12 cellular contexts compared by ENCODE assay signal in the genomic region with DNA sequence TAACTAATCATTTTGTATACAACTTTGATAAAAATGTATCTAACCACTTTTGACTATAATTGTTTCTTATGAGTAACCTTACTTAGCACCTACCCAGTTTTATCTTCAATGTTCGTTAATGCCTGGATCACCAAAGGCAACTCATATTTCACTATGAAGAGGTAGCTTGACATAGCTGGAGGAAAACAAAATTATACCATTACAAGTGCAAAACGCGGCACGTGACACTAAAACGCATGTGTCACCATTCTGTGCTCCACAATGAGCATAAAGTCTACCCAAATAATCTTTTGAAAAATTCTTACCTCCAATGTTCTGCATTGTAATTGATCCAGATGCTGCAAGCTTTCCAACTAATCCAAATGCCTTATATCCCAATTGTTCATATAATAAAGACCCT. TPM values are rescaled to one million over a fixed set of nuclear protein-coding genes. Genes with fewer than 3 reads are reported as not detected.
DNase-seq lines count a peak whose midpoint lies in the region; ATAC-seq, FAIRE-seq and TF ChIP-seq lines count a peak whose summit lies in the region.
"Had no signal": no experiment of that assay in that cellular context is flagged by ENCODE, and none has a peak within 500 bp of the region (broad histone marks: within the 10 kb centered on the region; RNA-seq: fewer than 3 reads in every experiment).

No MANE protein-coding gene starts in this region.

- BruUV-seq in endothelial cell of umbilical vein (replicated peaks; lab: Mats Ljungman, UMichigan): no TSS peak

- no peaks in the 10 kb centered on the region for H3K9me3 Mint-ChIP-seq in progenitor cell of endocrine pancreas (ENCODE audit: low read depth)
- H3K9me3 Mint-ChIP-seq in CD8-positive, alpha-beta memory T cell: peaks cover 0 to 2% (median 0%) of the 10 kb centered on the region in 5 donors
- H3K9me3 Mint-ChIP-seq: T-cell had no signal

- CTCF ChIA-PET in endothelial cell of umbilical vein (lab: Charles Lee): interaction anchor here (0.8 to 2.8 kb wide), 4 partner anchors 13 to 617 kb away, joined by 3 to 21 read pairs (median 8); no protein-coding TSS in a partner anchor
- CTCF ChIA-PET in CD8-positive, alpha-beta memory T cell (lab: Charles Lee): interaction anchor here (1.2 kb wide), 1 partner anchor 242 kb away, joined by 3 read pairs; no protein-coding TSS in a partner anchor

- ATAC-seq in GM19324 (IDR thresholded peaks at IDR 0.05; ENCODE audit: low FRiP score, unreplicated experiment): no peak
- no peak for ATAC-seq in GM21390 (IDR thresholded peaks at IDR 0.05; ENCODE audit: unreplicated experiment)
- ATAC-seq: T-cell had no signal

- no peak overlapping the region for H3K27ac ChIP-seq in endothelial cell of umbilical vein (ENCODE audit: insufficient read depth, low read depth, low read length)
- H3K27ac ChIP-seq in CD8-positive, alpha-beta memory T cell (ENCODE audit: low read depth, low read length): no peak overlapping the region

- H3K4me3 Mint-ChIP-seq in progenitor cell of endocrine pancreas (ENCODE audit: low read depth): no peak overlapping the region
- peak overlapping the region in 2 of 7 donors; percentile 47 to 59 for H3K4me3 Mint-ChIP-seq in CD8-positive, alpha-beta memory T cell

- intact Hi-C loops in endothelial cell of umbilical vein (cut with micrococcal nuclease): loop anchor here (5.0 kb wide), 1 partner anchor 144 kb away; no protein-coding TSS in a partner anchor

- H3K4me3 ChIP-seq in AG09309 (ENCODE audit: control insufficient read depth, low read depth, low read length) (peak overlapping the region; percentile 88), endothelial cell of umbilical vein (replicated peaks in 1 of 3; ENCODE audit: insufficient read depth in 1 of 3, low read depth in 1 of 3, low read length in 3 of 3) (peak overlapping the region in 2 of 3 experiments; percentile 13 to 98)
- H3K4me3 ChIP-seq in CD8-positive, alpha-beta memory T cell (ENCODE audit: low read length): no peak overlapping the region

- dilution Hi-C loops in endothelial cell of umbilical vein (cut with MboI; ENCODE audit: extremely low pct_ligation_motif_present, low sequenced_read_pairs): no loop called here

- peaks cover 69% of the 10 kb centered on the region for H3K36me3 Mint-ChIP-seq in progenitor cell of endocrine pancreas (ENCODE audit: insufficient read depth)
- H3K36me3 Mint-ChIP-seq in CD8-positive, alpha-beta memory T cell: peaks cover 24 to 96% (median 38%) of the 10 kb centered on the region in 3 donors

- peak overlapping the region; percentile 98 for H3K4me2 ChIP-seq in endothelial cell of umbilical vein (ENCODE audit: insufficient read depth, low read length)

- H3K27me3 Mint-ChIP-seq in progenitor cell of endocrine pancreas: no peaks in the 10 kb centered on the region
- peaks cover 0 to 9% of the 10 kb centered on the region in 2 donors for H3K27me3 Mint-ChIP-seq in CD8-positive, alpha-beta memory T cell
- H3K27me3 Mint-ChIP-seq: T-cell had no signal

- no peak for FAIRE-seq in endothelial cell of umbilical vein (lab: Jason Lieb, UNC)

- peaks cover 56% of the 10 kb centered on the region for H4K20me1 ChIP-seq in endothelial cell of umbilical vein (replicated peaks; ENCODE audit: control insufficient read depth, extremely low read depth, insufficient read depth, low read length)

- peaks cover 78% of the 10 kb centered on the region for H3K79me2 ChIP-seq in endothelial cell of umbilical vein (ENCODE audit: control insufficient read depth, insufficient read depth, low read length)

- H2AFZ ChIP-seq in endothelial cell of umbilical vein (ENCODE audit: low read depth, low read length): no peak overlapping the region

- H3K36me3 ChIP-seq in endothelial cell of umbilical vein (ENCODE audit: control insufficient read depth in 2 of 2, extremely low read depth in 1 of 2, insufficient read depth in 2 of 2, low read length in 2 of 2): peaks cover 47 to 88% of the 10 kb centered on the region in 2 experiments
- H3K36me3 ChIP-seq in CD8-positive, alpha-beta memory T cell (ENCODE audit: insufficient read depth, low read length): peaks cover 73% of the 10 kb centered on the region

- H3K4me1 Mint-ChIP-seq in progenitor cell of endocrine pancreas (ENCODE audit: low read depth): peaks cover 65% of the 10 kb centered on the region
- H3K4me1 Mint-ChIP-seq in CD8-positive, alpha-beta memory T cell: peaks cover 73 to 92% (median 90%) of the 10 kb centered on the region in 3 donors

- TF ChIP-seq CTCF in AG09309 (IDR thresholded peaks at IDR 0.05; ENCODE audit: control insufficient read depth, insufficient read depth, low read depth, low read length, missing control alignments) (no peak), endothelial cell of umbilical vein (IDR thresholded peaks at IDR 0.05; ENCODE audit: extremely low read depth in 1 of 2, insufficient read depth in 1 of 2, low read depth in 1 of 2, low read length in 2 of 2) (no peak), progenitor cell of endocrine pancreas (IDR thresholded peaks at IDR 0.05; ENCODE audit: unreplicated experiment) (no peak)

- POLR2A ChIA-PET in endothelial cell of umbilical vein (lab: Charles Lee): interaction anchor here (1.8 to 3.5 kb wide), 3 partner anchors 10 to 307 kb away, joined by 3 to 13 read pairs (median 4); no protein-coding TSS in a partner anchor
- POLR2A ChIA-PET in CD8-positive, alpha-beta memory T cell (lab: Charles Lee): no interaction called here

- no peak for TF ChIP-seq POLR2A in endothelial cell of umbilical vein (IDR thresholded peaks at IDR 0.05; ENCODE audit: low read depth, low read length)

- peaks cover 62% of the 10 kb centered on the region for H3K4me1 ChIP-seq in endothelial cell of umbilical vein (ENCODE audit: control insufficient read depth, extremely low read depth, insufficient read depth, low read length)
- H3K4me1 ChIP-seq in CD8-positive, alpha-beta memory T cell (ENCODE audit: insufficient read depth, low read length): peaks cover 67% of the 10 kb centered on the region

- H3K9ac ChIP-seq in endothelial cell of umbilical vein (replicated peaks; ENCODE audit: extremely low read depth, insufficient read depth, low read length): peak overlapping the region; percentile 13

- DNase-seq in AG09309 (ENCODE audit: low read depth): no peak
- peak; percentile 7 for DNase-seq in NAMALWA (ENCODE audit: low spot score)
- no peak for DNase-seq in endothelial cell of umbilical vein (ENCODE audit: low read depth, low spot score)
- no peak for DNase-seq in progenitor cell of endocrine pancreas (ENCODE audit: low spot score, unreplicated experiment)
- DNase-seq in CD8-positive, alpha-beta memory T cell: no peak
- DNase-seq in NCI-H345 treated with DMSO at 0.1 percent for 48 hours (lab: John Stamatoyannopoulos, UW; ENCODE audit: unreplicated experiment): no peak
- DNase-seq: dermis blood vessel endothelial cell, DMS 273 treated with DMSO at 0.1 percent for 48 hours, NCI-H774, T-cell had no signal

- H3K9me3 ChIP-seq in endothelial cell of umbilical vein (replicated peaks; ENCODE audit: control insufficient read depth, insufficient read depth, low read length): no peaks in the 10 kb centered on the region
- no peaks in the 10 kb centered on the region for H3K9me3 ChIP-seq in CD8-positive, alpha-beta memory T cell (ENCODE audit: low read length)

- no peaks in the 10 kb centered on the region for H3K9me1 ChIP-seq in endothelial cell of umbilical vein (replicated peaks; ENCODE audit: control insufficient read depth, extremely low read depth, insufficient read depth, low read length)

- H3K27me3 ChIP-seq in endothelial cell of umbilical vein (ENCODE audit: control insufficient read depth in 2 of 2, insufficient read depth in 2 of 2, low read length in 2 of 2): no peaks in the 10 kb centered on the region
- no peaks in the 10 kb centered on the region for H3K27me3 ChIP-seq in CD8-positive, alpha-beta memory T cell (ENCODE audit: insufficient read depth, low read length, poor library complexity, severe bottlenecking)

- H3K27ac Mint-ChIP-seq in progenitor cell of endocrine pancreas: peak overlapping the region; percentile 92
- peak overlapping the region in 3 of 8 donors; percentile 66 to 100 (median 81) for H3K27ac Mint-ChIP-seq in CD8-positive, alpha-beta memory T cell

TF ChIP-seq in endothelial cell of umbilical vein, 7 proteins besides CTCF, POLR2A, EP300 and RAD21:
- TF ChIP-seq POLR2AphosphoS5 (IDR thresholded peaks at IDR 0.05; ENCODE audit: insufficient read depth, low read depth, low read length) (no peak), FOS (IDR thresholded peaks at IDR 0.05; ENCODE audit: borderline replicate concordance, insufficient read depth, low read length) (no peak), EZH2 (IDR thresholded peaks at IDR 0.05; ENCODE audit: borderline replicate concordance, low read depth, low read length, severe bottlenecking) (no peak), GATA2 (IDR thresholded peaks at IDR 0.05; ENCODE audit: insufficient read depth, insufficient read length, low read depth, low read length) (no peak), JUN (IDR thresholded peaks at IDR 0.05; ENCODE audit: borderline replicate concordance, insufficient read depth, insufficient read length, low read depth) (no peak), MYC (IDR thresholded peaks at IDR 0.05; ENCODE audit: low read depth, low read length) (no peak)
- TF ChIP-seq, protein P1, sequence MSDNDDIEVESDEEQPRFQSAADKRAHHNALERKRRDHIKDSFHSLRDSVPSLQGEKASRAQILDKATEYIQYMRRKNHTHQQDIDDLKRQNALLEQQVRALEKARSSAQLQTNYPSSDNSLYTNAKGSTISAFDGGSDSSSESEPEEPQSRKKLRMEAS (IDR thresholded peaks at IDR 0.05; ENCODE audit: insufficient read depth, insufficient read length): peak; percentile 31
TF ChIP-seq in endothelial cell of umbilical vein: peak in this region for 1.

RNA-seq across cellular contexts. Expression of gene SLC38A2, which starts 5.8 kb away (rescaled TPM):
- 427 and 459 TPM in 2 replicates for total RNA-seq in endothelial cell of umbilical vein
- 263 and 267 TPM in 2 replicates for polyA plus RNA-seq in endothelial cell of umbilical vein
- 96.2 and 111 TPM in 2 replicates for polyA plus RNA-seq in endothelial cell of umbilical vein (2011; cell fraction: cytosol; rRNA removed)
- polyA plus RNA-seq in endothelial cell of umbilical vein (2011; cell fraction: nucleus; rRNA removed): 800 and 825 TPM in 2 replicates
- polyA plus RNA-seq in endothelial cell of umbilical vein (2012): 442 and 473 TPM in 2 replicates
- polyA minus RNA-seq in endothelial cell of umbilical vein: 496 and 527 TPM in 2 replicates
- polyA minus RNA-seq in endothelial cell of umbilical vein (2011; cell fraction: cytosol; rRNA and poly(A)+ RNA removed): 275 TPM
- 1,147 and 1,325 TPM in 2 replicates for polyA minus RNA-seq in endothelial cell of umbilical vein (2011; cell fraction: nucleus; rRNA and poly(A)+ RNA removed)
- 216 and 224 TPM in 2 replicates for total RNA-seq in progenitor cell of endocrine pancreas
- 100 to 1,000 TPM; 198 to 202 TPM for total RNA-seq in CD8-positive, alpha-beta memory T cell
- polyA plus RNA-seq in CD8-positive, alpha-beta memory T cell: 58.4 TPM
